In the genomic region with DNA sequence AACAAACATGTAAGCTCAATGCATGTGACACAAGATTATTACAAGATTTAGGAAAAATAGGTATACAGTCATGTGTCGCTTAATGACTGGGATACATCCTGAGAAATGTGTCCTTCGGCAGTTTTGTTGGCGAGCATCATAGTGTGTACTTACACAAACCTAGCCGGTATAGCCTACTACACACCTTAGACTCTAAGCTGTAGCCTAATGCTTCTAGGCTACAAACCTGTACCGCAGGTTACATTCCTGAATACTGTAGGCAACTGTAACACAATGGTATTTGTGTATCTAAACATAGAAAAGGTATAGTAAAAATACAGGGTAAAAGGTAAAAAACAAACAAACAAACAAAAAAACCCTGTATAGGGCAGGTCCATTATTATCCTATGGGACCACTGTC, we compare ENCODE assay signal across 16 cellular contexts. TPM values are rescaled to one million over a fixed set of nuclear protein-coding genes. Genes with fewer than 3 reads are reported as not detected.
A peak's percentile ranks its signal among the peaks of the same experiment; 100 is the strongest.
DNase-seq lines count a peak whose midpoint lies in the region; ATAC-seq and TF ChIP-seq lines count a peak whose summit lies in the region.
"Had no signal": no experiment of that assay in that cellular context is flagged by ENCODE, and none has a peak within 500 bp of the region (broad histone marks: within the 10 kb centered on the region; RNA-seq: fewer than 3 reads in every experiment).

No MANE protein-coding gene starts in this region.

- H3K27ac Mint-ChIP-seq in endodermal cell (no peak overlapping the region), nephron (peak overlapping the region in 1 of 3 experiments; percentile 61)
- no peak overlapping the region for H3K27ac Mint-ChIP-seq in stimulated activated naive B cell treated with anti-CD40 and anti-IgM and Interleukin-4, amounts not matched to agents 10 μg/mL and 1 μg/mL and 100 μg/mL, for 72 hours

- H3K4me1 Mint-ChIP-seq in endodermal cell = no peaks in the 10 kb centered on the region
- H3K4me1 Mint-ChIP-seq in nephron = peaks cover 5% of the 10 kb centered on the region
- no peaks in the 10 kb centered on the region for H3K4me1 Mint-ChIP-seq in stimulated activated naive B cell treated with anti-CD40 and anti-IgM and Interleukin-4, amounts not matched to agents 10 μg/mL and 1 μg/mL and 100 μg/mL, for 72 hours

- CTCF ChIA-PET in PC-3 (lab: Charles Lee) = no interaction called here

- DNase-seq in right cardiac atrium (no peak), right atrium auricular region (ENCODE audit: low spot score) (no peak), endodermal cell (no peak), substantia nigra (lab: John Stamatoyannopoulos, UW) (no peak), PC-3 (no peak)
- DNase-seq in stimulated activated naive B cell treated with anti-CD40 and anti-IgM and Interleukin-4, amounts not matched to agents 10 μg/mL and 1 μg/mL and 100 μg/mL, for 72 hours = no peak
- DNase-seq: activated CD8-positive, alpha-beta memory T cell treated with anti-CD3 and anti-CD28 coated beads, Interleukin-2, amount 50 U/mL, for 48 hours; body of pancreas; NCI-H510A; Peyer's patch; stomach had no signal

- H3K36me3 Mint-ChIP-seq in endodermal cell (ENCODE audit: low read depth) (no peaks in the 10 kb centered on the region), nephron (ENCODE audit: low read depth) (no peaks in the 10 kb centered on the region)
- no peaks in the 10 kb centered on the region for H3K36me3 Mint-ChIP-seq in stimulated activated naive B cell treated with anti-CD40 and anti-IgM and Interleukin-4, amounts not matched to agents 10 μg/mL and 1 μg/mL and 100 μg/mL, for 72 hours

- WGBS in right cardiac atrium = 91% methylated on average over 5 of the region's 5 CpGs
- 94 to 98% methylated on average over 4 to 5 of the region's 5 CpGs for WGBS in endodermal cell (ENCODE audit: insufficient coverage in 1 of 2, insufficient read length in 1 of 2), 2 experiments

- H3K27ac ChIP-seq in right cardiac atrium (ENCODE audit: low read length) = no peak overlapping the region
- no peak overlapping the region for H3K27ac ChIP-seq in right atrium auricular region
- no peak overlapping the region for H3K27ac ChIP-seq in endodermal cell (ENCODE audit: low read depth, low read length)
- no peak overlapping the region for H3K27ac ChIP-seq in substantia nigra (ENCODE audit: low read depth, low read length, poor library complexity, severe bottlenecking)
- no peak overlapping the region for H3K27ac ChIP-seq in PC-3 (ENCODE audit: low read length)
- H3K27ac ChIP-seq: body of pancreas, Peyer's patch, stomach, upper lobe of left lung had no signal

- no peaks in the 10 kb centered on the region for H3K79me2 ChIP-seq in PC-3 (ENCODE audit: low read length)

- H3K36me3 ChIP-seq in right atrium auricular region (no peaks in the 10 kb centered on the region), endodermal cell (ENCODE audit: control insufficient read depth, insufficient read depth, low read length) (no peaks in the 10 kb centered on the region), PC-3 (ENCODE audit: low read depth, low read length) (no peaks in the 10 kb centered on the region)
- H3K36me3 ChIP-seq: Peyer's patch, stomach, upper lobe of left lung had no signal

- H2AFZ ChIP-seq in PC-3 (ENCODE audit: low read length) = no peak overlapping the region

- no peak overlapping the region for H3K4me2 ChIP-seq in PC-3 (ENCODE audit: low read length)

- no peaks in the 10 kb centered on the region for H3F3A ChIP-seq in PC-3 (ENCODE audit: low read length, unreplicated experiment)

- H3K9me3 Mint-ChIP-seq in endodermal cell (no peaks in the 10 kb centered on the region), nephron (no peaks in the 10 kb centered on the region)
- H3K9me3 Mint-ChIP-seq in stimulated activated naive B cell treated with anti-CD40 and anti-IgM and Interleukin-4, amounts not matched to agents 10 μg/mL and 1 μg/mL and 100 μg/mL, for 72 hours = no peaks in the 10 kb centered on the region

- H3K4me1 ChIP-seq in right cardiac atrium (ENCODE audit: control insufficient read depth, insufficient read depth, low read length) = no peaks in the 10 kb centered on the region
- H3K4me1 ChIP-seq in right atrium auricular region = peaks cover 0 to 11% of the 10 kb centered on the region in 2 donors
- no peaks in the 10 kb centered on the region for H3K4me1 ChIP-seq in endodermal cell (ENCODE audit: control insufficient read depth, insufficient read depth, low read length)
- H3K4me1 ChIP-seq in PC-3 (ENCODE audit: insufficient read depth, low read length) = no peaks in the 10 kb centered on the region

- H3K4me3 Mint-ChIP-seq in endodermal cell = peak overlapping the region; percentile 65
- peak overlapping the region; percentile 79 to 83 (median 83) for H3K4me3 Mint-ChIP-seq in nephron
- H3K4me3 Mint-ChIP-seq in stimulated activated naive B cell treated with anti-CD40 and anti-IgM and Interleukin-4, amounts not matched to agents 10 μg/mL and 1 μg/mL and 100 μg/mL, for 72 hours = no peak overlapping the region

- intact Hi-C loops in right cardiac atrium (cut with DNase I) (no loop called here), PC-3 (cut with micrococcal nuclease) (no loop called here)

- H3K4me3 ChIP-seq in right cardiac atrium (ENCODE audit: low read length) (peak overlapping the region; percentile 42), right atrium auricular region (no peak overlapping the region), endodermal cell (ENCODE audit: low read length) (peak overlapping the region; percentile 80), PC-3 (ENCODE audit: low read length) (no peak overlapping the region)
- H3K4me3 ChIP-seq: body of pancreas had no signal

- H3K9me2 ChIP-seq in PC-3 (replicated peaks; ENCODE audit: low read length) = no peaks in the 10 kb centered on the region

- BruUV-seq in PC-3 (replicated peaks; lab: Mats Ljungman, UMichigan) = no TSS peak

- H3K9ac ChIP-seq in endodermal cell (ENCODE audit: extremely low read depth, low read length, poor library complexity, severe bottlenecking) (no peak overlapping the region), PC-3 (ENCODE audit: low read length) (no peak overlapping the region)

- POLR2A ChIA-PET in PC-3 (lab: Charles Lee; ENCODE audit: unreplicated experiment) = interaction anchor here (0.6 kb wide), 1 partner anchor 57 kb away, joined by 3 read pairs; no protein-coding TSS in a partner anchor

- peaks cover 5% of the 10 kb centered on the region for H3K27me3 ChIP-seq in right cardiac atrium (ENCODE audit: control insufficient read depth, insufficient read depth)
- H3K27me3 ChIP-seq in right atrium auricular region = no peaks in the 10 kb centered on the region
- H3K27me3 ChIP-seq in endodermal cell (ENCODE audit: control insufficient read depth, insufficient read depth, low read length, poor library complexity, severe bottlenecking) = peaks cover 62% of the 10 kb centered on the region
- peaks cover 43% of the 10 kb centered on the region for H3K27me3 ChIP-seq in PC-3 (ENCODE audit: low read length)
- H3K27me3 ChIP-seq: Peyer's patch had no signal

- H4K20me1 ChIP-seq in PC-3 (ENCODE audit: low read length) = no peaks in the 10 kb centered on the region

- H3K9me3 ChIP-seq in right cardiac atrium (ENCODE audit: control insufficient read depth, low read length) = no peaks in the 10 kb centered on the region
- H3K9me3 ChIP-seq in right atrium auricular region = no peaks in the 10 kb centered on the region
- no peaks in the 10 kb centered on the region for H3K9me3 ChIP-seq in endodermal cell (ENCODE audit: control insufficient read depth, low read length)
- H3K9me3 ChIP-seq in PC-3 (ENCODE audit: low read length) = no peaks in the 10 kb centered on the region
- H3K9me3 ChIP-seq: body of pancreas, Peyer's patch, stomach, upper lobe of left lung had no signal

- no peak for ATAC-seq in right cardiac atrium
- no peak for ATAC-seq in PC-3
- ATAC-seq in stimulated activated naive B cell treated with anti-CD40 and anti-IgM and Interleukin-4, amounts not matched to agents 10 μg/mL and 1 μg/mL and 100 μg/mL, for 72 hours (replicated peaks) = no peak
- no peak for ATAC-seq in GM21367 (IDR thresholded peaks at IDR 0.05; ENCODE audit: unreplicated experiment)
- ATAC-seq: body of pancreas had no signal

- H3K27me3 Mint-ChIP-seq in endodermal cell (ENCODE audit: insufficient read depth) (peaks cover 68% of the 10 kb centered on the region), nephron (ENCODE audit: low read depth) (peaks cover 48% of the 10 kb centered on the region)
- peaks cover 31 to 59% of the 10 kb centered on the region in 2 donors for H3K27me3 Mint-ChIP-seq in stimulated activated naive B cell treated with anti-CD40 and anti-IgM and Interleukin-4, amounts not matched to agents 10 μg/mL and 1 μg/mL and 100 μg/mL, for 72 hours

- TF ChIP-seq CTCF in right atrium auricular region (IDR thresholded peaks at IDR 0.05) = no peak
- TF ChIP-seq CTCF in endodermal cell (conservative IDR thresholded peaks at IDR 0.05) = no peak
- no peak for TF ChIP-seq CTCF in nephron (IDR thresholded peaks at IDR 0.05; ENCODE audit: unreplicated experiment in 3 of 3)
- no peak for TF ChIP-seq CTCF in PC-3 (conservative IDR thresholded peaks at IDR 0.05; ENCODE audit: low read depth, low read length)

RNA-seq across cellular contexts. Expression of a gene that starts 27.7 kb away (rescaled TPM):
- total RNA-seq in right cardiac atrium = 1 to 10 TPM; 1.9 to 3.2 (median 2.6) TPM
- polyA plus RNA-seq in right cardiac atrium = 2.7 TPM
- total RNA-seq in right atrium auricular region = 1 to 10 TPM; 2.6 to 3.4 TPM
- 10 to 100 TPM in 1 of 2 donors, 1 to 10 TPM in 1; 4.2 to 20.0 TPM for total RNA-seq in endodermal cell
- 53.7 TPM for polyA plus RNA-seq in endodermal cell (2013, experiment 1 of 2)
- polyA plus RNA-seq in endodermal cell (2013, experiment 2 of 2) = 58.1 TPM
- total RNA-seq in PC-3 (2014; rRNA removed) = 4.1 and 4.9 TPM in 2 replicates
- total RNA-seq: body of pancreas; M059J; T-helper 2 cell treated with Interferon-gamma antibody and Interleukin-4, amounts not matched to agents 100 ng/mL and 5 ng/mL, for 36 hours had no signal

Comparison
In these comparisons a context has a peak if more than half of its experiments do, and no peak if none do; other contexts are left out.
1. H3K4me3 ChIP-seq: peak in right cardiac atrium (single experiment) and endodermal cell (single experiment); none in right atrium auricular region (0 of 2) and PC-3 (single experiment).
2. H3K4me3 Mint-ChIP-seq: peak in endodermal cell (single experiment) and nephron (3 of 3); none in stimulated activated naive B cell treated with anti-CD40 and anti-IgM and Interleukin-4, amounts not matched to agents 10 μg/mL and 1 μg/mL and 100 μg/mL, for 72 hours (0 of 2).